10 cellular contexts compared by ENCODE assay signal in genomic region chr7:116706668-116707126, GRCh38. TPM values are rescaled to one million over a fixed set of nuclear protein-coding genes. Genes with fewer than 3 reads are reported as not detected.
DNase-seq lines count a peak whose midpoint lies in the region; ATAC-seq and TF ChIP-seq lines count a peak whose summit lies in the region.
"Had no signal": no experiment of that assay in that cellular context is flagged by ENCODE, and none has a peak within 500 bp of the region (broad histone marks: within the 10 kb centered on the region; RNA-seq: fewer than 3 reads in every experiment).

No MANE protein-coding gene starts in this region.

- no TSS peak for BruUV-seq in Panc1 (replicated peaks; lab: Mats Ljungman, UMichigan)

- H3K4me3 ChIP-seq in Panc1 (ENCODE audit: low read depth in 2 of 2, low read length in 2 of 2) = peak overlapping the region; percentile 26 to 57
- peak overlapping the region; percentile 30 for H3K4me3 ChIP-seq in fibroblast of pulmonary artery (replicated peaks; ENCODE audit: low read depth, low read length)
- peak overlapping the region in 2 of 3 donors; percentile 41 to 54 for H3K4me3 ChIP-seq in skeletal muscle tissue (ENCODE audit: low read length in 3 of 3)

- peaks cover 91% of the 10 kb centered on the region for H3K4me1 ChIP-seq in Panc1 (ENCODE audit: control insufficient read depth, insufficient read depth, low read length)
- peaks cover 5 to 37% (median 23%) of the 10 kb centered on the region in 3 donors for H3K4me1 ChIP-seq in skeletal muscle tissue (ENCODE audit: control insufficient read depth in 3 of 3, insufficient read depth in 3 of 3, low read length in 3 of 3)

- POLR2A ChIA-PET in Panc1 (lab: Charles Lee) = interaction anchor here (0.6 kb wide), 1 partner anchor 91 kb away, joined by 4 read pairs; no protein-coding TSS in a partner anchor

- CTCF ChIA-PET in Panc1 (lab: Charles Lee) = interaction anchor here (0.6 kb wide), 1 partner anchor 43 kb away, joined by 4 read pairs; no protein-coding TSS in a partner anchor

- H3K9me3 ChIP-seq in Panc1 (ENCODE audit: control insufficient read depth, insufficient read depth, low read depth, low read length) (no peaks in the 10 kb centered on the region), skeletal muscle tissue (ENCODE audit: control insufficient read depth in 3 of 3, low read length in 3 of 3) (no peaks in the 10 kb centered on the region)

- intact Hi-C loops in Panc1 (cut with micrococcal nuclease; ENCODE audit: unreplicated experiment) = no loop called here

- DNase-seq in DMS53 (lab: John Stamatoyannopoulos, UW) (peak; percentile 50), DMS53 treated with DMSO at 0.1 percent for 48 hours (lab: John Stamatoyannopoulos, UW; ENCODE audit: unreplicated experiment) (no peak), Panc1 (ENCODE audit: low read depth, low spot score) (peak; percentile 83), fibroblast of pulmonary artery (ENCODE audit: low read depth) (peak; percentile 49), activated T-cell treated with anti-CD3 and anti-CD28 coated beads for 4 hours (no peak), NCI-H524 treated with DMSO at 0.1 percent for 48 hours (lab: John Stamatoyannopoulos, UW) (no peak), NCI-H187 (lab: John Stamatoyannopoulos, UW) (no peak)
- DNase-seq: activated CD4-positive, alpha-beta T cell treated with anti-CD3 and anti-CD28 coated beads, Interleukin-2, amount 10 ng/mL, durations not matched to agents 7 days and 5 days; NCI-H345 had no signal

- H3K27me3 ChIP-seq in Panc1 (ENCODE audit: control insufficient read depth, insufficient read depth, low read length) (no peaks in the 10 kb centered on the region), skeletal muscle tissue (ENCODE audit: control insufficient read depth in 3 of 3, insufficient read depth in 3 of 3, low read length in 3 of 3) (no peaks in the 10 kb centered on the region)

- TF ChIP-seq CTCF in Panc1 (IDR thresholded peaks at IDR 0.05) (no peak), fibroblast of pulmonary artery (IDR thresholded peaks at IDR 0.05; ENCODE audit: low read length, missing control alignments) (no peak)

- ATAC-seq in Panc1 = peak; percentile 92

- peak overlapping the region; percentile 91 for H3K27ac ChIP-seq in Panc1 (ENCODE audit: low read length)
- peak overlapping the region; percentile 55 for H3K27ac ChIP-seq in skeletal muscle tissue (ENCODE audit: low read depth, low read length)

- H3K9ac ChIP-seq in skeletal muscle tissue (ENCODE audit: low read depth in 1 of 3, low read length in 3 of 3) = peak overlapping the region; percentile 4 to 23 (median 12)

- H3K36me3 ChIP-seq in Panc1 (ENCODE audit: control insufficient read depth, insufficient read depth, low read length) = peaks cover 4% of the 10 kb centered on the region
- no peaks in the 10 kb centered on the region for H3K36me3 ChIP-seq in skeletal muscle tissue (ENCODE audit: control insufficient read depth in 3 of 3, insufficient read depth in 3 of 3, low read length in 3 of 3)

- in situ Hi-C loops in Panc1 (cut with HindIII; ENCODE audit: low pct_unique_long_range_greater_than_20kb, low sequenced_read_pairs) = no loop called here

RNA-seq across cellular contexts. Expression of gene MET, which starts 34.7 kb away (rescaled TPM):
- total RNA-seq in Panc1 (2021; ENCODE audit: unreplicated experiment) (103 TPM), skeletal muscle tissue (26.1 TPM)
- polyA plus RNA-seq in Panc1 (2012; ENCODE audit: insufficient read length) = 33.7 TPM

Comparison
In these comparisons a context has a peak if more than half of its experiments do, and no peak if none do; other contexts are left out.
1. DNase-seq: peak in DMS53 (single experiment), Panc1 (single experiment) and fibroblast of pulmonary artery (single experiment); none in DMS53 treated with DMSO at 0.1 percent for 48 hours (single experiment), activated T-cell treated with anti-CD3 and anti-CD28 coated beads for 4 hours (single experiment), NCI-H524 treated with DMSO at 0.1 percent for 48 hours (single experiment) and NCI-H187 (0 of 2).
2. Peak in every context shown above with its lines, with median percentiles within 50 percentile points of each other: H3K4me3 ChIP-seq.